ENCODE assay signal across 16 cellular contexts in the genomic region with DNA sequence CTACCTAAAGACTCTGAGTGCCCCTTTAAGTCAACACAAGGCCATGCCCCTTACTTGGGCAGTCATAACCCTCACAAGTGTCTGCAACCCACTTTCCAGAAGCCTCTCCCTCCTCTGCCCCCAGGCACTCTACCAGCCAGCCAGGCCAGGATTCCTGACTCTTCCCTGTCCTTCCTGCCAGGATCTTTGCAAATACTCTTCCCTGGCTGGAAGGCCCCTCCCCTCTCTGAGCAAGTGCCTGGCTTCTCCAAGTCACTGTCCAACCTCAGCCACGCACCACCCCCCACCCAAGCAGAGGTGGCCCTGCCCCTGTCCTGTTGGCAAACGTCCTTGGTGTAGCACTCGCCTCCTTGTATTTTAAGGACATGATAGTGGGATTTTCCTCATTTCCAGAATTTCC. TPM values are rescaled to one million over a fixed set of nuclear protein-coding genes. Genes with fewer than 3 reads are reported as not detected.
DNase-seq lines count a peak whose midpoint lies in the region; ATAC-seq and TF ChIP-seq lines count a peak whose summit lies in the region.
"Had no signal": no experiment of that assay in that cellular context is flagged by ENCODE, and none has a peak within 500 bp of the region (broad histone marks: within the 10 kb centered on the region; RNA-seq: fewer than 3 reads in every experiment).

No MANE protein-coding gene starts in this region.

- intact Hi-C loops in left colon (cut with DNase I, micrococcal nuclease) (no loop called here), transverse colon (cut with DNase I; ENCODE audit: low total_unique reads) (no loop called here)
- intact Hi-C loops in activated CD4-positive, alpha-beta memory T cell treated with anti-CD3 and anti-CD28 coated beads for 36 hours (cut with micrococcal nuclease): no loop called here

- H3K27ac ChIP-seq in RWPE2 (ENCODE audit: poor library complexity, severe bottlenecking) (no peak overlapping the region), transverse colon (peak overlapping the region in 1 of 4 donors; percentile 15)
- H3K27ac ChIP-seq: tibial artery had no signal

- no peaks in the 10 kb centered on the region for H3K4me1 ChIP-seq in RWPE2 (ENCODE audit: insufficient read depth, poor library complexity, severe bottlenecking)
- H3K4me1 ChIP-seq in transverse colon: peaks cover 4 to 12% (median 10%) of the 10 kb centered on the region in 4 donors
- H3K4me1 ChIP-seq: tibial artery had no signal

- CTCF ChIA-PET in activated CD4-positive, alpha-beta memory T cell treated with anti-CD3 and anti-CD28 coated beads for 36 hours (lab: Charles Lee): no interaction called here

- no peak overlapping the region for H3K27ac Mint-ChIP-seq in activated CD4-positive, alpha-beta memory T cell treated with anti-CD3 and anti-CD28 coated beads for 36 hours

- H3K4me3 ChIP-seq in RWPE2 (ENCODE audit: severe bottlenecking) (no peak overlapping the region), transverse colon (no peak overlapping the region)
- H3K4me3 ChIP-seq: tibial artery had no signal

- POLR2A ChIA-PET in activated CD4-positive, alpha-beta memory T cell treated with anti-CD3 and anti-CD28 coated beads for 36 hours (lab: Charles Lee): no interaction called here

- no peaks in the 10 kb centered on the region for H3K9me3 Mint-ChIP-seq in activated CD4-positive, alpha-beta memory T cell treated with anti-CD3 and anti-CD28 coated beads for 36 hours
- H3K9me3 Mint-ChIP-seq: CD8-positive, alpha-beta memory T cell had no signal

- TF ChIP-seq CTCF in RWPE2 (IDR thresholded peaks at IDR 0.05; ENCODE audit: poor library complexity, severe bottlenecking) (no peak), transverse colon (IDR thresholded peaks at IDR 0.05) (no peak)

- no peak for TF ChIP-seq EP300 in transverse colon (IDR thresholded peaks at IDR 0.05; ENCODE audit: low read depth)

- H3K9me3 ChIP-seq in RWPE2 (ENCODE audit: severe bottlenecking) (no peaks in the 10 kb centered on the region), transverse colon (no peaks in the 10 kb centered on the region)
- H3K9me3 ChIP-seq: tibial artery had no signal

- WGBS in transverse colon (ENCODE audit: low coverage in 1 of 2), 2 donors: 16% methylated on average over 3 of the region's 3 CpGs; no CpG with 5 or more reads in 1 of the 2 donors

- in situ Hi-C loops in transverse colon (cut with MboI; ENCODE audit: low pct_ligation_motif_present in 1 of 4, low pct_unique_long_range_greater_than_20kb in 1 of 4, low sequenced_read_pairs in 3 of 4): loop anchor here in 1 of 4 donors (25.0 kb wide), 1 partner anchor 613 kb away; no protein-coding TSS in a partner anchor

- ATAC-seq in RWPE2 (ENCODE audit: low read depth) (peak; percentile 80), left colon (peak; percentile 85)

- no peaks in the 10 kb centered on the region for H3K27me3 Mint-ChIP-seq in activated CD4-positive, alpha-beta memory T cell treated with anti-CD3 and anti-CD28 coated beads for 36 hours

- no peak overlapping the region for H3K4me3 Mint-ChIP-seq in activated CD4-positive, alpha-beta memory T cell treated with anti-CD3 and anti-CD28 coated beads for 36 hours
- H3K4me3 Mint-ChIP-seq: CD8-positive, alpha-beta memory T cell had no signal

- DNase-seq in activated CD8-positive, alpha-beta memory T cell treated with anti-CD3 and anti-CD28 coated beads for 24 hours: peak; percentile 11
- DNase-seq in activated CD8-positive, alpha-beta memory T cell treated with anti-CD3 and anti-CD28 coated beads, Interleukin-2, amount 50 U/mL, for 48 hours: no peak
- DNase-seq in RWPE2 (ENCODE audit: low spot score) (no peak), left colon (peak; percentile 33 to 58), transverse colon (peak; percentile 26), DMS114 treated with DMSO at 0.1 percent for 48 hours (lab: John Stamatoyannopoulos, UW; ENCODE audit: unreplicated experiment) (no peak)
- no peak for DNase-seq in activated CD4-positive, alpha-beta memory T cell treated with anti-CD3 and anti-CD28 coated beads for 36 hours
- no peak for DNase-seq in activated CD4-positive, alpha-beta T cell treated with anti-CD3 and anti-CD28 coated beads for 4 hours
- DNase-seq: CD8-positive, alpha-beta memory T cell; GF-D8; mesenchymal stem cell; NCI-H1436 treated with DMSO at 0.1 percent for 48 hours; NCI-H345; OCI-M1; stimulated activated CD4-positive, alpha-beta T cell treated with anti-CD3 and anti-CD28 coated beads, Interleukin-4, amount 100 ng/mL, for 24 hours had no signal

- H3K36me3 Mint-ChIP-seq in activated CD4-positive, alpha-beta memory T cell treated with anti-CD3 and anti-CD28 coated beads for 36 hours: no peaks in the 10 kb centered on the region
- H3K36me3 Mint-ChIP-seq: CD8-positive, alpha-beta memory T cell had no signal

- no peak for TF ChIP-seq POLR2A in transverse colon (IDR thresholded peaks at IDR 0.05)

- H3K36me3 ChIP-seq in RWPE2 (ENCODE audit: low read depth) (no peaks in the 10 kb centered on the region), transverse colon (no peaks in the 10 kb centered on the region)
- H3K36me3 ChIP-seq: tibial artery had no signal

- H3K27me3 ChIP-seq in RWPE2 (ENCODE audit: insufficient read depth, poor library complexity, severe bottlenecking): no peaks in the 10 kb centered on the region
- no peaks in the 10 kb centered on the region for H3K27me3 ChIP-seq in transverse colon

- H3K4me1 Mint-ChIP-seq in activated CD4-positive, alpha-beta memory T cell treated with anti-CD3 and anti-CD28 coated beads for 36 hours (ENCODE audit: low read depth): peaks cover 20% of the 10 kb centered on the region

RNA-seq across cellular contexts. Expression of gene USP3, which starts 54.7 kb away (rescaled TPM):
- total RNA-seq in left colon (10 to 100 TPM; 74.7 to 79.9 TPM), transverse colon (10 to 100 TPM; 56.1 to 93.0 (median 73.7) TPM)
- 10 to 100 TPM; 46.1 to 48.9 TPM for total RNA-seq in activated CD4-positive, alpha-beta memory T cell treated with anti-CD3 and anti-CD28 coated beads for 36 hours

Comparison
In these comparisons a context has a peak if more than half of its experiments do, and no peak if none do; other contexts are left out.
1. DNase-seq: peak in activated CD8-positive, alpha-beta memory T cell treated with anti-CD3 and anti-CD28 coated beads for 24 hours (single experiment), left colon (2 of 2) and transverse colon (single experiment); none in activated CD8-positive, alpha-beta memory T cell treated with anti-CD3 and anti-CD28 coated beads, Interleukin-2, amount 50 U/mL, for 48 hours (single experiment), RWPE2 (single experiment), activated CD4-positive, alpha-beta memory T cell treated with anti-CD3 and anti-CD28 coated beads for 36 hours (single experiment), activated CD4-positive, alpha-beta T cell treated with anti-CD3 and anti-CD28 coated beads for 4 hours (0 of 2) and DMS114 treated with DMSO at 0.1 percent for 48 hours (single experiment).